In genomic region chr3:167304077-167304476, GRCh38 we compare ENCODE assay signal across 22 cellular contexts.
DNase-seq lines count a peak whose midpoint lies in the region; ATAC-seq, FAIRE-seq and TF ChIP-seq lines count a peak whose summit lies in the region.
"Had no signal": no experiment of that assay in that cellular context is flagged by ENCODE, and none has a peak within 500 bp of the region (broad histone marks: within the 10 kb centered on the region; RNA-seq: fewer than 3 reads in every experiment).

No MANE protein-coding gene starts in this region.

- TF ChIP-seq POLR2A in H54 (IDR thresholded peaks at IDR 0.05; ENCODE audit: low read depth, low read length): no peak

- H3K27ac ChIP-seq in psoas muscle: peak overlapping the region; percentile 47
- H3K27ac ChIP-seq: cardiac muscle cell, foreskin keratinocyte, upper lobe of right lung had no signal

- ATAC-seq in left cardiac atrium (peak; percentile 92), psoas muscle (peak; percentile 96 to 100 (median 100)), GM21825 (IDR thresholded peaks at IDR 0.05; ENCODE audit: unreplicated experiment) (no peak)
- ATAC-seq: foreskin keratinocyte; sciatic nerve; stimulated activated naive CD8-positive, alpha-beta T cell treated with anti-CD3 and anti-CD28 coated beads, Interleukin-15, Interleukin-2, amounts not matched to agents 100 U/mL and 50 U/mL, for 24 hours; upper lobe of right lung had no signal

- DNase-seq in H54 (ENCODE audit: insufficient read length, low spot score): no peak
- peak; percentile 82 for DNase-seq in NCI-H146 treated with DMSO at 0.1 percent for 48 hours (lab: John Stamatoyannopoulos, UW; ENCODE audit: unreplicated experiment)
- DNase-seq in left cardiac atrium: no peak
- DNase-seq in psoas muscle: no peak
- DNase-seq in NCI-H128 (lab: John Stamatoyannopoulos, UW; ENCODE audit: unreplicated experiment): no peak
- no peak for DNase-seq in NCI-H2171 (lab: John Stamatoyannopoulos, UW)
- DNase-seq: activated CD8-positive, alpha-beta memory T cell treated with anti-CD3 and anti-CD28 coated beads, Interleukin-2, amount 50 U/mL, for 48 hours; activated gamma-delta T cell treated with Interleukin-2 at 50 U/mL for 16 hours; amniotic stem cell; COR-L47; EL; foreskin keratinocyte; GOT3; NCI-H1417 treated with DMSO at 0.1 percent for 48 hours; RPMI8226; stimulated activated naive CD8-positive, alpha-beta T cell treated with anti-CD3 and anti-CD28 coated beads, Interleukin-15, Interleukin-2, amounts not matched to agents 100 U/mL and 50 U/mL, for 24 hours; upper lobe of right lung had no signal

- FAIRE-seq in H54 (lab: Jason Lieb, UNC): peak; percentile 48
- FAIRE-seq: GM18507 had no signal

- no peak overlapping the region for H3K4me3 ChIP-seq in psoas muscle
- H3K4me3 ChIP-seq: cardiac muscle cell, lung, upper lobe of right lung had no signal

- no peaks in the 10 kb centered on the region for H3K36me3 ChIP-seq in psoas muscle (ENCODE audit: insufficient read depth in 1 of 2, low read depth in 1 of 2)
- H3K36me3 ChIP-seq: cardiac muscle cell, upper lobe of right lung had no signal

- H3K4me1 ChIP-seq in psoas muscle: peaks cover 26% of the 10 kb centered on the region
- H3K4me1 ChIP-seq: foreskin keratinocyte, upper lobe of right lung had no signal

- 24 to 28% (median 25%) methylated on average over 3 of the region's 3 CpGs for whole genome bisulfite sequencing in psoas muscle, 3 donors

- H3K9me3 ChIP-seq in psoas muscle: no peaks in the 10 kb centered on the region
- H3K9me3 ChIP-seq: upper lobe of right lung had no signal

- no peaks in the 10 kb centered on the region for H3K27me3 ChIP-seq in psoas muscle (ENCODE audit: insufficient read depth in 3 of 3, low read length in 2 of 3)
- H3K27me3 ChIP-seq: cardiac muscle cell, foreskin keratinocyte, upper lobe of right lung had no signal

- intact Hi-C loops in left cardiac atrium (cut with DNase I): no loop called here
- intact Hi-C loops in psoas muscle (cut with DNase I): no loop called here

- TF ChIP-seq CTCF in psoas muscle (IDR thresholded peaks at IDR 0.05): no peak
